In genomic region chr17:36629970-36630369, GRCh38 we compare ENCODE assay signal across 10 cellular contexts.
"Had no signal": no experiment of that assay in that cellular context is flagged by ENCODE, and none has a peak within 500 bp of the region (broad histone marks: within the 10 kb centered on the region; RNA-seq: fewer than 3 reads in every experiment).

No MANE protein-coding gene starts in this region.

- FAIRE-seq: colon, endometrium had no signal

- H3K36me3 ChIP-seq: adrenal gland, esophagus squamous epithelium, heart right ventricle, lower lobe of right lung, spleen, tibial nerve had no signal

- H3K4me3 ChIP-seq: adrenal gland, body of pancreas, esophagus squamous epithelium, heart right ventricle, lower lobe of right lung, spleen, tibial nerve had no signal

- H3K9me3 ChIP-seq: adrenal gland, body of pancreas, esophagus squamous epithelium, heart right ventricle, lower lobe of right lung, spleen, tibial nerve had no signal

- H3K4me1 ChIP-seq: adrenal gland, body of pancreas, lower lobe of right lung had no signal

- H3K27me3 ChIP-seq: adrenal gland, body of pancreas had no signal

- DNase-seq: esophagus squamous epithelium had no signal

- H3K27ac ChIP-seq: adrenal gland, body of pancreas, epithelial cell of prostate, esophagus squamous epithelium, heart right ventricle, lower lobe of right lung, spleen, tibial nerve had no signal
